ENCODE assay signal across 19 cellular contexts in the genomic region with DNA sequence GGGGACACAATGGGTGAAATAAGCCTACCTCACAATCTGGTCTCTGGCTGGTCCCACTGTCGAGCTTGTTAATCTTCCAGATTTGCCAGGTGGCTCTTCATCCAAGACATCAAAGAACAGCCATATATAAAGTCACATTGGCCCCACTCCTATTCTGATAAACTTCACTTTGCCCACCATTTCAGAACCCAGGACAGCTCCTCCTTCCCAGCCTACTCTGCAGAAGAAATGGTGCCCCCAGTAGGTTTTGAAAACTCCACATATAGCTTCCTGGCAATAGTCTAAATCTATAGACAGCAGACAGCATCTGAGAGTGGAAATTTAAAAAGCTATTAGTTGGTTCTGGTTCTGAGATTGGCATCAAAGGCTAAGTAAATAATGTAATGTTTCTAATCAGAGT.
DNase-seq lines count a peak whose midpoint lies in the region; ATAC-seq and TF ChIP-seq lines count a peak whose summit lies in the region.
"Had no signal": no experiment of that assay in that cellular context is flagged by ENCODE, and none has a peak within 500 bp of the region (broad histone marks: within the 10 kb centered on the region; RNA-seq: fewer than 3 reads in every experiment).

No MANE protein-coding gene starts in this region.

- H3K14ac ChIP-seq in H9 (ENCODE audit: insufficient read depth, low read length): no peak overlapping the region

- H3K23me2 ChIP-seq in H9 (ENCODE audit: insufficient read length, low read depth, low read length, poor library complexity, severe bottlenecking): no peaks in the 10 kb centered on the region

- peak overlapping the region in 1 of 3 experiments; percentile 64; a peak in 1 of 7 replicates for H3K27ac Mint-ChIP-seq in H9
- no peak overlapping the region for H3K27ac Mint-ChIP-seq in WTC11
- H3K27ac Mint-ChIP-seq in neural progenitor cell: no peak overlapping the region
- H3K27ac Mint-ChIP-seq in CD14-positive monocyte: no peak overlapping the region
- H3K27ac Mint-ChIP-seq: activated CD8-positive, alpha-beta T cell treated with anti-CD3 and anti-CD28 coated beads for 36 hours; activated naive CD8-positive, alpha-beta T cell; activated T-cell treated with anti-CD3 and anti-CD28 coated beads, Interleukin-2, amount 50 U/mL, for 72 hours had no signal

- H3K4me1 ChIP-seq in H9 (ENCODE audit: insufficient read depth, low read length) (no peaks in the 10 kb centered on the region), MM.1S (ENCODE audit: low read length) (no peaks in the 10 kb centered on the region), neural progenitor cell (no peaks in the 10 kb centered on the region)
- H3K4me1 ChIP-seq: heart left ventricle had no signal

- H3K9me2 ChIP-seq in MM.1S (replicated peaks; ENCODE audit: insufficient read depth, low read length): no peaks in the 10 kb centered on the region

- no peak overlapping the region for H3T11ph ChIP-seq in H9 (ENCODE audit: low read length)

- no peak overlapping the region for H3K23ac ChIP-seq in H9 (ENCODE audit: insufficient read length, low read depth, low read length)

- H4K91ac ChIP-seq in H9 (ENCODE audit: insufficient read length, low read depth, low read length): no peak overlapping the region

- H4K8ac ChIP-seq in H9 (replicated peaks; ENCODE audit: insufficient read length, low read depth, low read length): no peak overlapping the region

- no peaks in the 10 kb centered on the region for H3K79me1 ChIP-seq in H9 (ENCODE audit: insufficient read depth, low read depth, low read length, poor library complexity, severe bottlenecking)

- H3K4me1 Mint-ChIP-seq in H9 (no peaks in the 10 kb centered on the region), WTC11 (no peaks in the 10 kb centered on the region), neural progenitor cell (no peaks in the 10 kb centered on the region), CD14-positive monocyte (no peaks in the 10 kb centered on the region)

- no peaks in the 10 kb centered on the region for H3K9me3 ChIP-seq in H9 (ENCODE audit: control insufficient read depth, low read depth, low read length)
- no peaks in the 10 kb centered on the region for H3K9me3 ChIP-seq in MM.1S (replicated peaks; ENCODE audit: insufficient read depth, low read length)
- no peaks in the 10 kb centered on the region for H3K9me3 ChIP-seq in neural progenitor cell (ENCODE audit: low read depth)

- TF ChIP-seq CTCF in H9 (conservative IDR thresholded peaks at IDR 0.05) (0 out of 3 replicates have a peak, but pooled peaks have one; percentile 16), MM.1S (IDR thresholded peaks at IDR 0.05; ENCODE audit: low read length) (no peak), WTC11 (IDR thresholded peaks at IDR 0.05) (no peak), neural progenitor cell (IDR thresholded peaks at IDR 0.05) (no peak), CD14-positive monocyte (IDR thresholded peaks at IDR 0.05) (no peak)

- H3K9me3 Mint-ChIP-seq in H9: no peaks in the 10 kb centered on the region; a peak in 2 of 5 replicates
- peaks cover 22% of the 10 kb centered on the region for H3K9me3 Mint-ChIP-seq in WTC11
- peaks cover 2% of the 10 kb centered on the region for H3K9me3 Mint-ChIP-seq in neural progenitor cell
- peaks cover 2 to 23% (median 11%) of the 10 kb centered on the region in 7 donors for H3K9me3 Mint-ChIP-seq in CD14-positive monocyte

- no peaks in the 10 kb centered on the region for H3K27me3 ChIP-seq in H9 (ENCODE audit: insufficient read depth, low read length)
- H3K27me3 ChIP-seq in MM.1S (replicated peaks; ENCODE audit: insufficient read depth, low read length): no peaks in the 10 kb centered on the region
- H3K27me3 ChIP-seq in neural progenitor cell: no peaks in the 10 kb centered on the region
- H3K27me3 ChIP-seq: heart left ventricle had no signal

- WGBS in H9 (ENCODE audit: extremely low coverage, insufficient read length, low lambda C conversion rate): no CpG with 5 or more reads among the region's 1 CpG

- H3K36me3 ChIP-seq in MM.1S (replicated peaks; ENCODE audit: insufficient read depth, low read length) (no peaks in the 10 kb centered on the region), neural progenitor cell (no peaks in the 10 kb centered on the region)
- H3K36me3 ChIP-seq: heart left ventricle had no signal

- no peak overlapping the region for H3K18ac ChIP-seq in H9 (ENCODE audit: insufficient read length, low read depth, low read length)

- H3K36me3 Mint-ChIP-seq in H9 (ENCODE audit: insufficient read depth in 1 of 3, low read depth in 3 of 3): no peaks in the 10 kb centered on the region
- H3K36me3 Mint-ChIP-seq in WTC11: no peaks in the 10 kb centered on the region
- H3K36me3 Mint-ChIP-seq in neural progenitor cell: no peaks in the 10 kb centered on the region
- no peaks in the 10 kb centered on the region for H3K36me3 Mint-ChIP-seq in CD14-positive monocyte
- H3K36me3 Mint-ChIP-seq: activated naive CD8-positive, alpha-beta T cell had no signal

- H3K4me2 ChIP-seq in H9 (ENCODE audit: insufficient read depth, insufficient read length, low read length) (no peak overlapping the region), MM.1S (ENCODE audit: low read depth, low read length) (no peak overlapping the region), neural progenitor cell (no peak overlapping the region)

- no peak overlapping the region for H2BK20ac ChIP-seq in H9 (ENCODE audit: low read depth, low read length, poor library complexity, severe bottlenecking)

- H4K20me1 ChIP-seq in H9 (ENCODE audit: control insufficient read depth, insufficient read depth, insufficient read length) (no peaks in the 10 kb centered on the region), MM.1S (ENCODE audit: insufficient read depth, low read length) (no peaks in the 10 kb centered on the region), neural progenitor cell (ENCODE audit: low read depth) (no peaks in the 10 kb centered on the region)

- ATAC-seq in WTC11 (peak; percentile 48), sciatic nerve (no peak), HG03460 (IDR thresholded peaks at IDR 0.05; ENCODE audit: unreplicated experiment) (no peak)
- ATAC-seq: activated CD8-positive, alpha-beta T cell treated with anti-CD3 and anti-CD28 coated beads for 36 hours; activated T-cell treated with anti-CD3 and anti-CD28 coated beads, Interleukin-2, amount 50 U/mL, for 72 hours; heart left ventricle had no signal

- H3K27ac ChIP-seq in H9 (ENCODE audit: insufficient read length, low read depth, low read length) (no peak overlapping the region), MM.1S (ENCODE audit: low read length) (no peak overlapping the region), neural progenitor cell (no peak overlapping the region)
- H3K27ac ChIP-seq: heart left ventricle had no signal

- H3K4me3 ChIP-seq in MM.1S (ENCODE audit: low read length): no peak overlapping the region
- no peak overlapping the region for H3K4me3 ChIP-seq in neural progenitor cell
- H3K4me3 ChIP-seq: heart left ventricle had no signal

- no peak overlapping the region for H2BK120ac ChIP-seq in H9 (ENCODE audit: low read depth, low read length, poor library complexity, severe bottlenecking)

- no peak overlapping the region for H2BK5ac ChIP-seq in H9 (ENCODE audit: insufficient read length, low read length)

- H4K5ac ChIP-seq in H9 (ENCODE audit: insufficient read length, low read depth, low read length): no peak overlapping the region

- H3F3A ChIP-seq in MM.1S (ENCODE audit: insufficient read depth, low read length): no peaks in the 10 kb centered on the region
- H3F3A ChIP-seq in neural progenitor cell (ENCODE audit: low read depth): no peaks in the 10 kb centered on the region

- intact Hi-C loops in sciatic nerve (cut with DNase I) (no loop called here), CD14-positive monocyte (cut with micrococcal nuclease) (no loop called here)

- no peaks in the 10 kb centered on the region for H3K27me3 Mint-ChIP-seq in H9 (ENCODE audit: low read depth)
- H3K27me3 Mint-ChIP-seq in WTC11 (ENCODE audit: low read depth): no peaks in the 10 kb centered on the region; the same call in 1 of the 2 replicates
- no peaks in the 10 kb centered on the region for H3K27me3 Mint-ChIP-seq in neural progenitor cell (ENCODE audit: insufficient read depth, low read depth)
- H3K27me3 Mint-ChIP-seq in CD14-positive monocyte (ENCODE audit: low read depth in 3 of 3): peaks cover 0 to 1% (median 0%) of the 10 kb centered on the region in 3 donors
- H3K27me3 Mint-ChIP-seq: activated CD8-positive, alpha-beta T cell treated with anti-CD3 and anti-CD28 coated beads for 36 hours; activated naive CD8-positive, alpha-beta T cell had no signal

- CTCF ChIA-PET in WTC11 (lab: Charles Lee): interaction anchor here (0.7 to 1.4 kb wide), 3 partner anchors 262 to 282 kb away, joined by 4 to 5 read pairs (median 4); no protein-coding TSS in a partner anchor

- H3K4me3 Mint-ChIP-seq in H9: no peak overlapping the region
- H3K4me3 Mint-ChIP-seq in WTC11: no peak overlapping the region
- H3K4me3 Mint-ChIP-seq in neural progenitor cell: no peak overlapping the region
- no peak overlapping the region for H3K4me3 Mint-ChIP-seq in CD14-positive monocyte
- H3K4me3 Mint-ChIP-seq: activated CD8-positive, alpha-beta T cell treated with anti-CD3 and anti-CD28 coated beads for 36 hours; activated naive CD8-positive, alpha-beta T cell; activated T-cell treated with anti-CD3 and anti-CD28 coated beads, Interleukin-2, amount 50 U/mL, for 72 hours had no signal

- H3K9ac ChIP-seq in H9 (ENCODE audit: extremely low read depth, insufficient read length, low read length) (no peak overlapping the region), MM.1S (ENCODE audit: low read length) (no peak overlapping the region), neural progenitor cell (no peak overlapping the region)

- no peak overlapping the region for H2BK15ac ChIP-seq in H9 (ENCODE audit: low read depth, low read length)

- H3K4ac ChIP-seq in H9 (ENCODE audit: low read depth, low read length): no peak overlapping the region

- no peak overlapping the region for H3K56ac ChIP-seq in H9 (ENCODE audit: insufficient read length, low read depth, low read length)

- DNase-seq in H9 (no peak), MM.1S (peak; percentile 25), WTC11 (ENCODE audit: low spot score) (peak; percentile 31), neural progenitor cell (ENCODE audit: low spot score) (peak; percentile 64), sciatic nerve (ENCODE audit: low spot score) (no peak), CD14-positive monocyte (ENCODE audit: low spot score) (no peak)
- DNase-seq: activated CD8-positive, alpha-beta T cell treated with anti-CD3 and anti-CD28 coated beads for 36 hours; activated T-cell treated with anti-CD3 and anti-CD28 coated beads, Interleukin-2, amount 50 U/mL, for 72 hours; DMS53; effector CD4-positive, alpha-beta T cell; heart left ventricle; kidney glomerular epithelial cell; NCI-H1694 treated with DMSO at 0.1 percent for 48 hours; NCI-H446 treated with DMSO at 0.1 percent for 48 hours; nucleus accumbens; stimulated activated CD4-positive, alpha-beta T cell treated with anti-CD3 and anti-CD28 coated beads, Interleukin-4, amount 100 ng/mL, for 24 hours; stimulated activated CD8-positive, alpha-beta memory T cell treated with anti-CD3 and anti-CD28 coated beads, Interleukin-4, amount 100 ng/mL, for 48 hours had no signal

- POLR2A ChIA-PET in WTC11 (lab: Charles Lee): no interaction called here

- no peak overlapping the region for H2AK5ac ChIP-seq in H9 (ENCODE audit: insufficient read length, low read length)

- H3K79me2 ChIP-seq in H9 (ENCODE audit: insufficient read depth, low read length) (no peaks in the 10 kb centered on the region), MM.1S (ENCODE audit: low read length) (no peaks in the 10 kb centered on the region), neural progenitor cell (ENCODE audit: low read depth) (no peaks in the 10 kb centered on the region)

- H2AFZ ChIP-seq in H9 (ENCODE audit: low read length) (no peak overlapping the region), MM.1S (ENCODE audit: low read length) (no peak overlapping the region), neural progenitor cell (replicated peaks) (no peak overlapping the region)

- no peak overlapping the region for H2BK12ac ChIP-seq in H9 (ENCODE audit: insufficient read length, low read depth, low read length)

Comparison
In these comparisons a context has a peak if more than half of its experiments do, and no peak if none do; other contexts are left out.
1. DNase-seq: peak in MM.1S (single experiment), WTC11 (single experiment) and neural progenitor cell (single experiment); none in H9 (single experiment), sciatic nerve (single experiment) and CD14-positive monocyte (single experiment).